8 cellular contexts compared by ENCODE assay signal in the genomic region with DNA sequence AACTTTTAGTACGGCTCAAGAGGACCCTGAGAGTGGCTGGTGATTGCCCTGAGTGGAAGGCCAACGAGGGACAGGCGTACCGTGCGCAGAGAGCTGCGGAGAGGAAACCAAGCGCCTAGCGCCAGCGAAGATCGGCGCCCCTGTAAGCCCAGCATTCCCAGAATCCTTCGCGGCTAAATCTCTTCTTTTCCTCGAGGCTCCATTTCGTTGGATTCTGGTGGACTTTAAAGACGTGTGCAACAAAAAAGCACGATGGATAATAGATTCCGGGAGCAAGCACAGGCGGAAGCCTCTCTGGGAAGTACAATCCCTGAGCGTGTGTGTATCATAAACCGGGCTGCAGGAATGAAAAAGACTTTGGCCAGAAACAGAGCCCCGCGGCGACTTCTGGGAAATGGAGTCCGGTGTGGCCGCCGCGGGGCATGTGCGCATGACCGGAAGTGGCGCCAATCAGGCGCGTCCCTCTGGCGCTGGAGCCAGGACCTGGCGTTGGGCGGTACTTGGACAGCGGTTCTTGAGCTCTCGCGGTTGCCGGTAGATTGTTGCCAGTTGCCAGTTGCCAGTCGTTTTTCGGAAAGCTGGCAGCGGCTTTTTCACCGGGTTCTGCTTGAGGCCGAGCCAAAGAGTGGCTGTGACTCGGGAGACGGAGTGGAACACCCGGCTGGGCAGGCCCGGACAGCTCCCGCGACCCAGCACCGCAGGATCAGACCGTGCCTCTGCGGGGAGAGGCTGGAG.
DNase-seq lines count a peak whose midpoint lies in the region; ATAC-seq and TF ChIP-seq lines count a peak whose summit lies in the region.

A gene (plus strand): TSS at position 449 of the 735 bp plus-strand sequence. CDS start 406 bp downstream, outside the sequence.

- peak within 1 kb of the TSS; percentile 96 for H3K27ac ChIP-seq in caudate nucleus (ENCODE audit: low read depth, low read length)

- peak; percentile 75 for TF ChIP-seq POLR2A in GM19099 (IDR thresholded peaks at IDR 0.05; ENCODE audit: extremely low read depth, insufficient read length, low read depth)

- ATAC-seq in HG03354 (IDR thresholded peaks at IDR 0.05; ENCODE audit: poor library complexity, severe bottlenecking, unreplicated experiment) = peak; percentile 91

- TF ChIP-seq CTCF in AG10803 (conservative IDR thresholded peaks at IDR 0.05; ENCODE audit: low read length) = no peak; the same call in 1 of the 2 replicates

- DNase-seq in AG10803 (ENCODE audit: low read depth) (peak; percentile 88), NCI-H446 (lab: John Stamatoyannopoulos, UW) (peak; percentile 76 to 88), caudate nucleus (lab: John Stamatoyannopoulos, UW) (peak; percentile 16 to 95 (median 88)), iris pigment epithelial cell (ENCODE audit: low read depth) (peak; percentile 94), smooth muscle cell of the brain vasculature (ENCODE audit: low read depth, low spot score) (peak; percentile 78)
- peak; percentile 80 to 84 (median 81) for DNase-seq in activated CD4-positive, CD25-positive, alpha-beta regulatory T cell (lab: John Stamatoyannopoulos, UW)

- H3K4me3 ChIP-seq in AG10803 (ENCODE audit: low read length) = peak within 1 kb of the TSS; percentile 96

Comparison
In these comparisons a context has a peak if more than half of its experiments do, and no peak if none do; other contexts are left out.
1. Peak in every context shown above with its lines: DNase-seq, ATAC-seq, H3K4me3 ChIP-seq and H3K27ac ChIP-seq.